15 cellular contexts compared by ENCODE assay signal in the genomic region with DNA sequence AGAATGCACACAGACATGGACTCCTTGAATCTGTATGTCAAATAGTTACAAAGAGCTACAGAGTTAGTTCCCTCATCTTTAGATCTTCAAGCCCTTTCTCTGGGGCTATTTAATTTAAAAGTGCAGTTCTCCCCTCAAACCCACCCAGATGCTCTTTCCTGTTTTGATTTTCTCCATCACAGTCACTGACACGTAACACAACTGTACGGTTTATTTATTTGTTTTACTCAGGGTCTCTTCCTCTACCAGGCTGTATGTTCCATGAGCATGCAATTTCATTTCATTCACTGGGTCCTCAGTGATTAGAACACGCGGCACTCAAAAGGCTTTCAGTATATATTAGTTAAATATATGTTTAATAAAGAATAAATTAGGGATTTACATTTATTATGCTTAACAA.
DNase-seq lines count a peak whose midpoint lies in the region; ATAC-seq and TF ChIP-seq lines count a peak whose summit lies in the region.
"Had no signal": no experiment of that assay in that cellular context is flagged by ENCODE, and none has a peak within 500 bp of the region (broad histone marks: within the 10 kb centered on the region; RNA-seq: fewer than 3 reads in every experiment).

No MANE protein-coding gene starts in this region.

- intact Hi-C loops in OCI-LY7 (cut with micrococcal nuclease; ENCODE audit: unreplicated experiment): loop anchor here (5.0 to 10.0 kb wide), 3 partner anchors 360 to 1957 kb away; partner anchors contain the start of gene CUL3

- no peak for DNase-seq in activated CD4-positive, alpha-beta T cell treated with anti-CD3 and anti-CD28 coated beads, Interleukin-2, amount 10 ng/mL, durations not matched to agents 7 days and 5 days
- DNase-seq in activated CD4-positive, alpha-beta T cell treated with anti-CD3 and anti-CD28 coated beads, Interleukin-2, amount 50 U/mL, for 1 hour: no peak
- peak; percentile 72 for DNase-seq in OCI-LY7 (ENCODE audit: low spot score)
- no peak for DNase-seq in central memory CD8-positive, alpha-beta T cell (ENCODE audit: low spot score in 2 of 2)
- DNase-seq: anterior cingulate cortex, Calu3, left ventricle myocardium inferior, NCI-H2081, substantia nigra had no signal

- H3K27me3 Mint-ChIP-seq in activated CD4-positive, alpha-beta T cell treated with anti-CD3 and anti-CD28 coated beads, Interleukin-2, amount 10 ng/mL, durations not matched to agents 7 days and 5 days: no peaks in the 10 kb centered on the region
- H3K27me3 Mint-ChIP-seq in central memory CD8-positive, alpha-beta T cell: no peaks in the 10 kb centered on the region

- peak overlapping the region; percentile 84 for H3K4me3 Mint-ChIP-seq in activated CD4-positive, alpha-beta T cell treated with anti-CD3 and anti-CD28 coated beads, Interleukin-2, amount 10 ng/mL, durations not matched to agents 7 days and 5 days
- H3K4me3 Mint-ChIP-seq in central memory CD8-positive, alpha-beta T cell: peak overlapping the region; percentile 81

- H3K9me2 ChIP-seq in OCI-LY7 (ENCODE audit: insufficient read depth, low read length): no peaks in the 10 kb centered on the region

- H3K4me2 ChIP-seq in OCI-LY7 (ENCODE audit: low read length) (peak overlapping the region; percentile 78), skeletal muscle satellite cell (ENCODE audit: low read length) (peak overlapping the region; percentile 74)
- H3K4me2 ChIP-seq: A549 had no signal

- ATAC-seq in central memory CD8-positive, alpha-beta T cell (replicated peaks; ENCODE audit: extremely low read depth, poor library complexity, severe bottlenecking): peak; percentile 4
- ATAC-seq in GM18909 (IDR thresholded peaks at IDR 0.05; ENCODE audit: poor library complexity, unreplicated experiment): no peak
- no peak for ATAC-seq in HG03469 (IDR thresholded peaks at IDR 0.05; ENCODE audit: unreplicated experiment)
- no peak for ATAC-seq in GM19351 (IDR thresholded peaks at IDR 0.05; ENCODE audit: unreplicated experiment)
- ATAC-seq: A549 had no signal

- CTCF ChIA-PET in activated CD4-positive, alpha-beta T cell treated with anti-CD3 and anti-CD28 coated beads, Interleukin-2, amount 10 ng/mL, durations not matched to agents 7 days and 5 days (lab: Charles Lee): interaction anchor here (1.0 to 2.2 kb wide), 4 partner anchors 9 to 23 kb away, joined by 3 to 10 read pairs (median 3); no protein-coding TSS in a partner anchor
- CTCF ChIA-PET in OCI-LY7 (lab: Charles Lee; ENCODE audit: unreplicated experiment): no interaction called here

- H3K36me3 ChIP-seq in OCI-LY7 (ENCODE audit: insufficient read depth, low read length) (no peaks in the 10 kb centered on the region), skeletal muscle satellite cell (ENCODE audit: insufficient read depth, low read length) (no peaks in the 10 kb centered on the region)
- H3K36me3 ChIP-seq: left ventricle myocardium inferior had no signal

- POLR2A ChIA-PET in activated CD4-positive, alpha-beta T cell treated with anti-CD3 and anti-CD28 coated beads, Interleukin-2, amount 10 ng/mL, durations not matched to agents 7 days and 5 days (lab: Charles Lee): interaction anchor here (0.6 to 1.4 kb wide), 4 partner anchors 14 to 102 kb away, joined by 3 to 5 read pairs (median 4); no protein-coding TSS in a partner anchor
- POLR2A ChIA-PET in OCI-LY7 (lab: Charles Lee): interaction anchor here (0.6 to 4.8 kb wide), 12 partner anchors 9 to 352 kb away, joined by 3 to 31 read pairs (median 6); no protein-coding TSS in a partner anchor

- peaks cover 3% of the 10 kb centered on the region for H3K9me3 Mint-ChIP-seq in activated CD4-positive, alpha-beta T cell treated with anti-CD3 and anti-CD28 coated beads, Interleukin-2, amount 10 ng/mL, durations not matched to agents 7 days and 5 days
- no peaks in the 10 kb centered on the region for H3K9me3 Mint-ChIP-seq in central memory CD8-positive, alpha-beta T cell

- H3K9ac ChIP-seq in skeletal muscle satellite cell (ENCODE audit: low read depth, low read length): no peak overlapping the region

- peak overlapping the region; percentile 92 for H3K27ac Mint-ChIP-seq in activated CD4-positive, alpha-beta T cell treated with anti-CD3 and anti-CD28 coated beads, Interleukin-2, amount 10 ng/mL, durations not matched to agents 7 days and 5 days
- H3K27ac Mint-ChIP-seq in central memory CD8-positive, alpha-beta T cell (ENCODE audit: low read depth): peak overlapping the region; percentile 89

- peaks cover 46% of the 10 kb centered on the region for H3K79me2 ChIP-seq in OCI-LY7 (ENCODE audit: insufficient read depth, low read depth, low read length)

- H4K20me1 ChIP-seq in OCI-LY7 (ENCODE audit: insufficient read depth, low read length): no peaks in the 10 kb centered on the region

- H3K9me3 ChIP-seq in OCI-LY7 (ENCODE audit: low read length) (no peaks in the 10 kb centered on the region), skeletal muscle satellite cell (replicated peaks; ENCODE audit: low read length) (no peaks in the 10 kb centered on the region)
- H3K9me3 ChIP-seq: A549, left ventricle myocardium inferior had no signal

- H2AFZ ChIP-seq in OCI-LY7 (ENCODE audit: low read length): peak overlapping the region; percentile 43; the same call in 1 of the 2 replicates

- H3K36me3 Mint-ChIP-seq in activated CD4-positive, alpha-beta T cell treated with anti-CD3 and anti-CD28 coated beads, Interleukin-2, amount 10 ng/mL, durations not matched to agents 7 days and 5 days (ENCODE audit: low read depth): peaks cover 63% of the 10 kb centered on the region
- H3K36me3 Mint-ChIP-seq in central memory CD8-positive, alpha-beta T cell (ENCODE audit: insufficient read depth): peaks cover 7% of the 10 kb centered on the region

- BruUV-seq in OCI-LY7 (replicated peaks; lab: Mats Ljungman, UMichigan): no TSS peak

- H3K27me3 ChIP-seq in skeletal muscle satellite cell (ENCODE audit: control insufficient read depth, insufficient read depth, low read length): no peaks in the 10 kb centered on the region

- peak overlapping the region; percentile 92 for H3K27ac ChIP-seq in OCI-LY7 (ENCODE audit: low read depth, low read length, poor library complexity, severe bottlenecking)
- H3K27ac ChIP-seq: A549, left ventricle myocardium inferior had no signal

- H3K4me3 ChIP-seq in OCI-LY7 (ENCODE audit: low read depth, low read length, poor library complexity, severe bottlenecking) (peak overlapping the region; percentile 83), skeletal muscle satellite cell (ENCODE audit: low read length) (no peak overlapping the region)
- H3K4me3 ChIP-seq: A549, coronary artery, left ventricle myocardium inferior had no signal

- no peak for TF ChIP-seq CTCF in OCI-LY7 (conservative IDR thresholded peaks at IDR 0.05; ENCODE audit: low read length)

- H3K4me1 ChIP-seq in OCI-LY7 (ENCODE audit: insufficient read depth, low read length, poor library complexity, severe bottlenecking): peaks cover 79% of the 10 kb centered on the region
- H3K4me1 ChIP-seq in skeletal muscle satellite cell (ENCODE audit: control insufficient read depth, insufficient read depth, low read length): peaks cover 46% of the 10 kb centered on the region
- H3K4me1 ChIP-seq: left ventricle myocardium inferior had no signal

- H3K4me1 Mint-ChIP-seq in activated CD4-positive, alpha-beta T cell treated with anti-CD3 and anti-CD28 coated beads, Interleukin-2, amount 10 ng/mL, durations not matched to agents 7 days and 5 days: peaks cover 74% of the 10 kb centered on the region
- H3K4me1 Mint-ChIP-seq in central memory CD8-positive, alpha-beta T cell: peaks cover 85% of the 10 kb centered on the region
